ENCODE assay signal across 10 cellular contexts in genomic region chr12:99381992-99382391, GRCh38.
A peak's percentile ranks its signal among the peaks of the same experiment; 100 is the strongest.
DNase-seq lines count a peak whose midpoint lies in the region; ATAC-seq and TF ChIP-seq lines count a peak whose summit lies in the region.
"Had no signal": no experiment of that assay in that cellular context is flagged by ENCODE, and none has a peak within 500 bp of the region (broad histone marks: within the 10 kb centered on the region; RNA-seq: fewer than 3 reads in every experiment).

No MANE protein-coding gene starts in this region.

- intact Hi-C loops in Right ventricle myocardium superior (cut with DNase I), result no loop called here

- TF ChIP-seq CTCF in WERI-Rb-1 (IDR thresholded peaks at IDR 0.05; ENCODE audit: low read depth, low read length), result no peak

- DNase-seq in SW480 (ENCODE audit: low spot score) (peak; percentile 8), WERI-Rb-1 (no peak), erythroblast (lab: John Stamatoyannopoulos, UW) (no peak), Right ventricle myocardium superior (no peak), NCI-H1048 (lab: John Stamatoyannopoulos, UW) (no peak)
- DNase-seq: NCI-H2107 had no signal

- no peaks in the 10 kb centered on the region for H3K36me3 ChIP-seq in WERI-Rb-1

- ATAC-seq in GM18858 (IDR thresholded peaks at IDR 0.05; ENCODE audit: unreplicated experiment), result peak; percentile 87
- ATAC-seq in GM21390 (IDR thresholded peaks at IDR 0.05; ENCODE audit: unreplicated experiment), result peak; percentile 86
- ATAC-seq in HG03064 (IDR thresholded peaks at IDR 0.05; ENCODE audit: low read depth, unreplicated experiment), result peak; percentile 83
- ATAC-seq in Right ventricle myocardium superior (ENCODE audit: poor library complexity), result no peak

- no peaks in the 10 kb centered on the region for H3K9me3 ChIP-seq in WERI-Rb-1 (ENCODE audit: severe bottlenecking)

- no peak for TF ChIP-seq POLR2A in erythroblast (IDR thresholded peaks at IDR 0.05; ENCODE audit: low read length)

- H3K4me3 ChIP-seq in WERI-Rb-1 (ENCODE audit: low read depth, low read length), result no peak overlapping the region
- H3K4me3 ChIP-seq: lung had no signal

- no peak overlapping the region for H3K27ac ChIP-seq in WERI-Rb-1

- no peaks in the 10 kb centered on the region for H3K27me3 ChIP-seq in WERI-Rb-1 (ENCODE audit: insufficient read depth, low read depth, severe bottlenecking)
